Comparison of ENCODE assay signal across 29 cellular contexts in the genomic region with DNA sequence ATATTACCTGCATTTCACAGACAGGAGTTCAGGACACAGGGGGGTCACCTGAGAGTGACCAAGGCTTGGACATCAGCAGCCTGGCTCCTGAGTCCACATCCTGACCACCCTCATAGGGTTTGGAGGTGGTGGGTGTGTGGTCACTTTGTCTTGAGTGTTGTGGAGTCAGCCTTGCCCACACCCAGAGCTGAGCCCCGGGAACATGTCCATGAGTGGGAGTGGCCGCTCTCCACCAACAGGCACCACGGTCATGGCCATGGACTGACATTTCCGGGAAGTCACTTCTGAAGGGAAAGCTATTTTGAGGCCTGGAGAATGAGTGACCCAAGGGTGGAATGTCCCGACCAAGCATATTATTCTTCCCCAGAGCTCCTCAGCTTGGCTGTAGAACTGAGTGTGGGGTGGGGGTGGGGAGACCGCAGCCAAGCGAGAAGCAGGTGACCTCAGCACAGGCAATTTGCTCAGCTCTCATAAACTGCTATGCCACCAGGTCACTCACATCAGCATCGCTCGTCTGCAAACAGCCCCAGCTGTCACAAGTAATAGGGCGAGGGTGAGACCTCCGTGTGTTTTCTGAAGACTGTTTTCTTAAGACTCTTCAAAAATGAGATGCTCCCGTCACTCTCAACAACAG.
"Had no signal": no experiment of that assay in that cellular context is flagged by ENCODE, and none has a peak within 500 bp of the region (broad histone marks: within the 10 kb centered on the region; RNA-seq: fewer than 3 reads in every experiment).

No MANE protein-coding gene starts in this region.

- H3K27ac ChIP-seq: coronary artery, esophagus squamous epithelium, heart right ventricle, lower lobe of right lung, neutrophil, parathyroid adenoma, right lobe of liver, suprapubic skin, transverse colon, upper lobe of right lung, uterus had no signal

- H3K27me3 Mint-ChIP-seq: stimulated activated naive CD8-positive, alpha-beta T cell treated with anti-CD3 and anti-CD28 coated beads, Interleukin-15, amount 100 ng/mL, for 72 hours had no signal

- H3K27ac Mint-ChIP-seq: naive thymus-derived CD8-positive, alpha-beta T cell; nephron progenitor cell; progenitor cell of endocrine pancreas; stimulated activated naive CD8-positive, alpha-beta T cell treated with anti-CD3 and anti-CD28 coated beads, Interleukin-15, amount 100 ng/mL, for 72 hours had no signal

- ATAC-seq: heart right ventricle; left colon; left ventricle myocardium superior; lower lobe of right lung; naive thymus-derived CD8-positive, alpha-beta T cell; right lobe of liver; stimulated activated naive CD8-positive, alpha-beta T cell treated with anti-CD3 and anti-CD28 coated beads, Interleukin-15, amount 100 ng/mL, for 72 hours; upper lobe of right lung had no signal

- H3K4me1 ChIP-seq: esophagus squamous epithelium, heart right ventricle, lower lobe of right lung, parathyroid adenoma, right lobe of liver, suprapubic skin, transverse colon, upper lobe of right lung, uterus had no signal

- H3K36me3 Mint-ChIP-seq: naive thymus-derived CD8-positive, alpha-beta T cell had no signal

- H2AFZ ChIP-seq: parathyroid adenoma had no signal

- H3K79me2 ChIP-seq: parathyroid adenoma had no signal

- H3K4me3 Mint-ChIP-seq: naive thymus-derived CD8-positive, alpha-beta T cell; nephron progenitor cell; stimulated activated naive CD8-positive, alpha-beta T cell treated with anti-CD3 and anti-CD28 coated beads, Interleukin-15, amount 100 ng/mL, for 72 hours had no signal

- H3K4me3 ChIP-seq: coronary artery, esophagus squamous epithelium, heart right ventricle, lower lobe of right lung, right lobe of liver, smooth muscle cell, suprapubic skin, transverse colon, upper lobe of right lung, uterus had no signal

- DNase-seq: dermis blood vessel endothelial cell; effector memory CD4-positive, alpha-beta T cell; esophagus squamous epithelium; foreskin melanocyte; glutamatergic neuron; heart right ventricle; hippocampal formation; kidney glomerular epithelial cell; left colon; left ventricle myocardium superior; lower lobe of right lung; naive thymus-derived CD8-positive, alpha-beta T cell; nephron progenitor cell; right lobe of liver; stimulated activated CD4-positive, alpha-beta T cell treated with anti-CD3 and anti-CD28 coated beads, Interleukin-12 subunit alpha, Interleukin-12 subunit beta, amount 100 ng/mL, for 4 hours; stimulated activated CD4-positive, alpha-beta T cell treated with anti-CD3 and anti-CD28 coated beads, Interleukin-1b, Interleukin-23, amount 100 ng/mL, for 48 hours; stimulated activated CD4-positive, alpha-beta T cell treated with anti-CD3 and anti-CD28 coated beads, Interleukin-4, amount 100 ng/mL, for 1 hour; stimulated activated CD8-positive, alpha-beta memory T cell treated with anti-CD3 and anti-CD28 coated beads, Interleukin-4, amount 100 ng/mL, for 48 hours; stimulated activated naive CD4-positive, alpha-beta T cell; stimulated activated naive CD8-positive, alpha-beta T cell treated with anti-CD3 and anti-CD28 coated beads, Interleukin-15, amount 100 ng/mL, for 72 hours; transverse colon; upper lobe of right lung; uterus had no signal

- H3K36me3 ChIP-seq: esophagus squamous epithelium, heart right ventricle, lower lobe of right lung, neutrophil, right lobe of liver, suprapubic skin, transverse colon, upper lobe of right lung, uterus had no signal

- H3K27me3 ChIP-seq: esophagus squamous epithelium, neutrophil, right lobe of liver, transverse colon, upper lobe of right lung, uterus had no signal

- H3K9me3 ChIP-seq: lower lobe of right lung, neutrophil, right lobe of liver, suprapubic skin, upper lobe of right lung, uterus had no signal

- H3K9ac ChIP-seq: parathyroid adenoma had no signal

- H3K4me2 ChIP-seq: smooth muscle cell had no signal

- H3K4me1 Mint-ChIP-seq: naive thymus-derived CD8-positive, alpha-beta T cell; stimulated activated naive CD8-positive, alpha-beta T cell treated with anti-CD3 and anti-CD28 coated beads, Interleukin-15, amount 100 ng/mL, for 72 hours had no signal
